ENCODE assay signal across 8 cellular contexts in the genomic region with DNA sequence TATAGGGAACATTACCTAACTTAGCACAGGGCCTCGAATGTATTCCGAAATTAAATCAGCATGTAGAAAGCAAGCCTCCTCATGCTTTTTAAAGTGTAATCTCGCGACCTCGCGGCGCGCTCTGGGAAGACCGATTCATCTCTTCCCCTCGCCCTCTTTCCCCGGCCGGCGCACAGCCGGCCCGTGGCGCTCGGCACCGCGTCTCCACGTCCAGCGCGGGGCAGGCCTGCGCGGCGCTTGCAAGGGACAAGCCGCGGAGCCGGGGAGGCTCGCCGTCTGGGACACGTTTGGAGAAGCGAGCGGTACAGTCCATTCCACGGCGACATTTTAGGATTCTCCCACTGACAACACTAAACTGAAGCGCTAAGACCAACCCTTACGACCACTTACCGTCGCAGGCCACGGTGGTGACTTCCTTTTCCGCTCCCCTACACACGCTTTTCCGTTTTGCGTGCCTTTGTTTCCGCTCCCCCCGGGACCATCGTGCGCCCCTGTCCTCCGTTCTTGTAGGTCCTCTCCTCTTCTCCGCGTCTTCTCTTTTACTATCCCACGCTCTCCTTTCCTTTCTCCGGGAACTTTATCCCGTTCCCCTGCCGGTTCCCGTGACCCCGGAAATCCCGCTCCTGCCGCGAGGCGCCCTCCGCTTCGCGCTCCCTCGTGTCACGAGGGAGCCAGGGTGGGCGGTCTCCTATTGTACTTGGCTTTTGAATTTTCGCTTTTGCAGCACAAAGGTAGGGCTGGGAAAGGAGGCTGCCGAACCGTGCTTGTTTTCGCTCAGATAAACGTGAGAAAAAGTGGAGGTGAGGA. TPM values are rescaled to one million over a fixed set of nuclear protein-coding genes. Genes with fewer than 3 reads are reported as not detected.
DNase-seq lines count a peak whose midpoint lies in the region; ATAC-seq, FAIRE-seq and TF ChIP-seq lines count a peak whose summit lies in the region.

A gene with protein sequence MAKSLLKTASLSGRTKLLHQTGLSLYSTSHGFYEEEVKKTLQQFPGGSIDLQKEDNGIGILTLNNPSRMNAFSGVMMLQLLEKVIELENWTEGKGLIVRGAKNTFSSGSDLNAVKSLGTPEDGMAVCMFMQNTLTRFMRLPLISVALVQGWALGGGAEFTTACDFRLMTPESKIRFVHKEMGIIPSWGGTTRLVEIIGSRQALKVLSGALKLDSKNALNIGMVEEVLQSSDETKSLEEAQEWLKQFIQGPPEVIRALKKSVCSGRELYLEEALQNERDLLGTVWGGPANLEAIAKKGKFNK (minus strand): TSS at position 664 of the 807 bp plus-strand sequence. CDS start 12,581 bp downstream, outside the sequence.

- FAIRE-seq in A549 (lab: Jason Lieb, UNC), result no peak
- no peak for FAIRE-seq in kidney (lab: Jason Lieb, UNC)

- H3K27me3 ChIP-seq in WERI-Rb-1 (ENCODE audit: insufficient read depth, low read depth, severe bottlenecking), result no peaks in the 10 kb centered on the region

- no peaks in the 10 kb centered on the region for H3K36me3 ChIP-seq in WERI-Rb-1
- no peaks in the 10 kb centered on the region for H3K36me3 ChIP-seq in kidney (ENCODE audit: control insufficient read depth in 1 of 2, insufficient read depth in 2 of 2, low read length in 2 of 2)

- ATAC-seq in A549 (peak; percentile 88), GM18868 (IDR thresholded peaks at IDR 0.05; ENCODE audit: unreplicated experiment) (peak; percentile 71), HG03097 (IDR thresholded peaks at IDR 0.05; ENCODE audit: low FRiP score, unreplicated experiment) (peak; percentile 72)

- H3K4me1 ChIP-seq in A549 (peaks cover 43% of the 10 kb centered on the region), kidney (ENCODE audit: control insufficient read depth in 1 of 2, insufficient read depth in 1 of 2, low read depth in 1 of 2, low read length in 2 of 2) (peaks cover 5 to 13% of the 10 kb centered on the region in 2 donors)

- WGBS in A549 (ENCODE audit: missing lambda C conversion rate), result under 1% methylated on average over 64 of the region's 72 CpGs

- POLR2A ChIA-PET in A549 (lab: Yijun Ruan, JAX), result interaction anchor here (0.9 kb wide), 1 partner anchor 77 kb away, joined by 4 read pairs; no protein-coding TSS in a partner anchor

- intact Hi-C loops in kidney (cut with DNase I), result no loop called here

- TF ChIP-seq CTCF in A549 (IDR thresholded peaks at IDR 0.05) (no peak), WERI-Rb-1 (IDR thresholded peaks at IDR 0.05; ENCODE audit: low read depth, low read length) (no peak), kidney (IDR thresholded peaks at IDR 0.05; ENCODE audit: borderline replicate concordance, extremely low read depth, insufficient read depth) (no peak)

- TF ChIP-seq POLR2A in A549 (IDR thresholded peaks at IDR 0.05; ENCODE audit: low read length), result peak; percentile 68

- peak within 1 kb of the TSS; percentile 86 for H3K4me3 ChIP-seq in A549
- peak within 1 kb of the TSS; percentile 95 for H3K4me3 ChIP-seq in WERI-Rb-1 (ENCODE audit: low read depth, low read length)
- peak within 1 kb of the TSS; percentile 96 to 98 for H3K4me3 ChIP-seq in kidney (ENCODE audit: low read length in 2 of 2)

- H3K9me3 ChIP-seq in A549 (no peaks in the 10 kb centered on the region), WERI-Rb-1 (ENCODE audit: severe bottlenecking) (no peaks in the 10 kb centered on the region), kidney (ENCODE audit: control insufficient read depth in 1 of 2, low read length in 2 of 2) (no peaks in the 10 kb centered on the region)

- DNase-seq in A549 (ENCODE audit: low read depth in 1 of 2, low spot score in 1 of 2), result peak; percentile 64 to 77
- DNase-seq in NCI-H2196 (lab: John Stamatoyannopoulos, UW; ENCODE audit: unreplicated experiment), result peak; percentile 67
- peak; percentile 72 for DNase-seq in WERI-Rb-1
- peak; percentile 67 for DNase-seq in central memory CD4-positive, alpha-beta T cell
- DNase-seq in kidney, result peak; percentile 82
- DNase-seq in stimulated activated CD4-positive, alpha-beta T cell treated with anti-CD3 and anti-CD28 coated beads, Interleukin-15, amount 100 ng/mL, for 1 hour (ENCODE audit: low read depth in 1 of 2, low spot score in 1 of 2), result peak; percentile 37 to 56

- peak within 1 kb of the TSS; percentile 81 to 83 for H3K9ac ChIP-seq in kidney (ENCODE audit: low read length in 2 of 2)

- peak within 1 kb of the TSS; percentile 99 for H3K4me2 ChIP-seq in A549

- TF ChIP-seq EP300 in A549 (IDR thresholded peaks at IDR 0.05), result no peak

- no peak for TF ChIP-seq RAD21 in A549 (conservative IDR thresholded peaks at IDR 0.05 in 1 of 2, IDR thresholded peaks at IDR 0.05 in 1 of 2)

- peak within 1 kb of the TSS; percentile 94 to 99 for H3K27ac ChIP-seq in A549
- peak within 1 kb of the TSS; percentile 81 for H3K27ac ChIP-seq in WERI-Rb-1
- peak within 1 kb of the TSS; percentile 66 to 74 for H3K27ac ChIP-seq in kidney (ENCODE audit: low read depth in 2 of 2, low read length in 2 of 2)

- CTCF ChIA-PET in A549 (lab: Yijun Ruan, JAX), result interaction anchor here (0.7 to 1.8 kb wide), 3 partner anchors 13 to 168 kb away, joined by 3 to 7 read pairs (median 3); no protein-coding TSS in a partner anchor

TF ChIP-seq in A549, 52 proteins besides CTCF, POLR2A, EP300 and RAD21 (continues in another document):
- TF ChIP-seq ZC3H11A (IDR thresholded peaks at IDR 0.05) (no peak), ZSCAN20 (CRISPR knock-in tag; IDR thresholded peaks at IDR 0.05) (no peak), HDAC2 (IDR thresholded peaks at IDR 0.05) (no peak), FOSB (CRISPR knock-in tag; IDR thresholded peaks at IDR 0.05) (no peak), TFCP2L1 (CRISPR knock-in tag; IDR thresholded peaks at IDR 0.05) (no peak), RARB (CRISPR knock-in tag; IDR thresholded peaks at IDR 0.05) (no peak), NPAS2 (CRISPR knock-in tag; IDR thresholded peaks at IDR 0.05; ENCODE audit: borderline replicate concordance) (no peak), JUNB (IDR thresholded peaks at IDR 0.05) (no peak), HOXA7 (CRISPR knock-in tag; IDR thresholded peaks at IDR 0.05) (no peak), CEBPB (IDR thresholded peaks at IDR 0.05) (no peak), CHD2 (IDR thresholded peaks at IDR 0.05; ENCODE audit: low read length, partially characterized antibody) (peak; percentile 69), CBX2 (IDR thresholded peaks at IDR 0.05; ENCODE audit: borderline replicate concordance, low read depth) (no peak), POLR2AphosphoS2 (conservative IDR thresholded peaks at IDR 0.05; ENCODE audit: low read length) (no peak), SMC3 (IDR thresholded peaks at IDR 0.05) (no peak), PHF8 (IDR thresholded peaks at IDR 0.05; ENCODE audit: borderline replicate concordance, low read depth) (peak; percentile 32; the same call in 1 of the 2 replicates), MYC (IDR thresholded peaks at IDR 0.05; ENCODE audit: borderline replicate concordance, low read length) (no peak; the same call in 1 of the 2 replicates)
- TF ChIP-seq, protein P1, sequence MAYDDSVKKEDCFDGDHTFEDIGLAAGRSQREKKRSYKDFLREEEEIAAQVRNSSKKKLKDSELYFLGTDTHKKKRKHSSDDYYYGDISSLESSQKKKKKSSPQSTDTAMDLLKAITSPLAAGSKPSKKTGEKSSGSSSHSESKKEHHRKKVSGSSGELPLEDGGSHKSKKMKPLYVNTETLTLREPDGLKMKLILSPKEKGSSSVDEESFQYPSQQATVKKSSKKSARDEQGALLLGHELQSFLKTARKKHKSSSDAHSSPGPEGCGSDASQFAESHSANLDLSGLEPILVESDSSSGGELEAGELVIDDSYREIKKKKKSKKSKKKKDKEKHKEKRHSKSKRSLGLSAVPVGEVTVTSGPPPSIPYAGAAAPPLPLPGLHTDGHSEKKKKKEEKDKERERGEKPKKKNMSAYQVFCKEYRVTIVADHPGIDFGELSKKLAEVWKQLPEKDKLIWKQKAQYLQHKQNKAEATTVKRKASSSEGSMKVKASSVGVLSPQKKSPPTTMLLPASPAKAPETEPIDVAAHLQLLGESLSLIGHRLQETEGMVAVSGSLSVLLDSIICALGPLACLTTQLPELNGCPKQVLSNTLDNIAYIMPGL (CRISPR knock-in tag; IDR thresholded peaks at IDR 0.05; ENCODE audit: borderline replicate concordance), result no peak; the same call in 1 of the 2 replicates
- TF ChIP-seq, protein P2, sequence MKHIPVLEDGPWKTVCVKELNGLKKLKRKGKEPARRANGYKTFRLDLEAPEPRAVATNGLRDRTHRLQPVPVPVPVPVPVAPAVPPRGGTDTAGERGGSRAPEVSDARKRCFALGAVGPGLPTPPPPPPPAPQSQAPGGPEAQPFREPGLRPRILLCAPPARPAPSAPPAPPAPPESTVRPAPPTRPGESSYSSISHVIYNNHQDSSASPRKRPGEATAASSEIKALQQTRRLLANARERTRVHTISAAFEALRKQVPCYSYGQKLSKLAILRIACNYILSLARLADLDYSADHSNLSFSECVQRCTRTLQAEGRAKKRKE (CRISPR knock-in tag; IDR thresholded peaks at IDR 0.05; ENCODE audit: low read depth), result no peak
- TF ChIP-seq, protein P3, sequence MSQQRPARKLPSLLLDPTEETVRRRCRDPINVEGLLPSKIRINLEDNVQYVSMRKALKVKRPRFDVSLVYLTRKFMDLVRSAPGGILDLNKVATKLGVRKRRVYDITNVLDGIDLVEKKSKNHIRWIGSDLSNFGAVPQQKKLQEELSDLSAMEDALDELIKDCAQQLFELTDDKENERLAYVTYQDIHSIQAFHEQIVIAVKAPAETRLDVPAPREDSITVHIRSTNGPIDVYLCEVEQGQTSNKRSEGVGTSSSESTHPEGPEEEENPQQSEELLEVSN (IDR thresholded peaks at IDR 0.05; ENCODE audit: borderline replicate concordance, low read depth), result peak; percentile 93
- TF ChIP-seq, protein P4, sequence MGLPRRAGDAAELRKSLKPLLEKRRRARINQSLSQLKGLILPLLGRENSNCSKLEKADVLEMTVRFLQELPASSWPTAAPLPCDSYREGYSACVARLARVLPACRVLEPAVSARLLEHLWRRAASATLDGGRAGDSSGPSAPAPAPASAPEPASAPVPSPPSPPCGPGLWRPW (IDR thresholded peaks at IDR 0.05), result no peak
- TF ChIP-seq, protein P5, sequence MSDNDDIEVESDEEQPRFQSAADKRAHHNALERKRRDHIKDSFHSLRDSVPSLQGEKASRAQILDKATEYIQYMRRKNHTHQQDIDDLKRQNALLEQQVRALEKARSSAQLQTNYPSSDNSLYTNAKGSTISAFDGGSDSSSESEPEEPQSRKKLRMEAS (IDR thresholded peaks at IDR 0.05), result peak; percentile 96

RNA-seq across cellular contexts. Expression of the gene that starts here (rescaled TPM):
- 37.8 and 53.4 TPM in 2 replicates for polyA plus RNA-seq in A549 (2011; rRNA removed)
- 15.2 and 15.3 TPM in 2 replicates for polyA plus RNA-seq in A549 (2012; cell fraction: cytosol; rRNA removed)
- 3.7 and 5.3 TPM in 2 replicates for polyA plus RNA-seq in A549 (2012; cell fraction: nucleus; rRNA removed)
- polyA plus RNA-seq in A549 (2017; fragmentation: RNase III; extraction: RNeasy Plus Mini Kit Qiagen cat#74134 plus additional on column Dnase treatment), result 57.6 to 71.9 TPM (median 64.3 TPM) in 3 replicates
- polyA minus RNA-seq in A549 (2011; rRNA and poly(A)+ RNA removed), result 11.4 and 16.0 TPM in 2 replicates
- 44.4 TPM for total RNA-seq in kidney
- 76.7 TPM for polyA plus RNA-seq in kidney (ENCODE audit: insufficient read depth, low read depth, low replicate concordance)

Comparison
In these comparisons a context has a peak if more than half of its experiments do, and no peak if none do; other contexts are left out.
1. Peak in every context shown above with its lines: DNase-seq, ATAC-seq, H3K4me3 ChIP-seq and H3K27ac ChIP-seq.